18 cellular contexts compared by ENCODE assay signal in the genomic region with DNA sequence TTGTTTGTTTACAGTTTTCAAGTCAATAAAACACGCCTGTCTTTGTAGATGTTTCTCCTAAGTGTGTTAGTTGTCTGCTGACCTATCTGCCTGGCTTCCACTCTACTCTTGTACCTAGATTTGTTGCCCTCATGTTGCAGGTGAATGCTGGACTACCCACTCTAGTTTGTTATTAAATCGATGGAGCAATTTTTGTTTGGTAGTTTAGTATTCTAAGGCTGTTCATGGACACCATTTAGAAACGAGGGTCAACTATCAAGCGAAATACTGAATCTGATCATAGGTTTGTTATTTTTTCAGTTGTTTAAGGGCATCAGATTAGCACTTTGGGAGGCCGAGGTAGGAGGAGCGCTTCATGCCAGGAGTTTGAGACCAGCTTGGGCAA.
"Had no signal": no experiment of that assay in that cellular context is flagged by ENCODE, and none has a peak within 500 bp of the region (broad histone marks: within the 10 kb centered on the region; RNA-seq: fewer than 3 reads in every experiment).

No MANE protein-coding gene starts in this region.

- H3K36me3 Mint-ChIP-seq: neural progenitor cell had no signal

- H3K4me1 ChIP-seq: SJSA1 had no signal

- H3K4me3 ChIP-seq: heart right ventricle, neural progenitor cell, ovary, SJSA1, stomach, tibial nerve had no signal

- H3K9me3 Mint-ChIP-seq: activated CD4-positive, alpha-beta memory T cell treated with anti-CD3 and anti-CD28 coated beads, Interleukin-2, amount 10 ng/mL, durations not matched to agents 7 days and 5 days; activated naive CD8-positive, alpha-beta T cell treated with anti-CD3 and anti-CD28 coated beads, Interleukin-2, amount 50 U/mL, for 24 hours; activated T-cell treated with anti-CD3 and anti-CD28 coated beads, Interleukin-2, amount 50 U/mL, for 72 hours; endodermal cell; neural progenitor cell had no signal

- H3K4me1 Mint-ChIP-seq: activated CD4-positive, alpha-beta memory T cell treated with anti-CD3 and anti-CD28 coated beads, Interleukin-2, amount 10 ng/mL, durations not matched to agents 7 days and 5 days; activated CD4-positive, alpha-beta T cell treated with anti-CD3 and anti-CD28 coated beads for 36 hours; activated naive CD8-positive, alpha-beta T cell treated with anti-CD3 and anti-CD28 coated beads, Interleukin-2, amount 50 U/mL, for 24 hours had no signal

- H3K36me3 ChIP-seq: heart right ventricle, neural progenitor cell, ovary, SJSA1, stomach, tibial nerve had no signal

- DNase-seq: activated CD4-positive, alpha-beta memory T cell treated with anti-CD3 and anti-CD28 coated beads, Interleukin-2, amount 10 ng/mL, durations not matched to agents 7 days and 5 days; activated CD4-positive, alpha-beta T cell treated with anti-CD3 and anti-CD28 coated beads for 36 hours; activated naive CD4-positive, alpha-beta T cell; activated naive CD8-positive, alpha-beta T cell treated with anti-CD3 and anti-CD28 coated beads, Interleukin-2, amount 50 U/mL, for 24 hours; activated T-cell treated with anti-CD3 and anti-CD28 coated beads, Interleukin-2, amount 50 U/mL, for 72 hours; cerebellar nuclear complex; dermis blood vessel endothelial cell; endodermal cell; heart right ventricle; islet precursor cell; ovary; stimulated activated CD4-positive, alpha-beta T cell treated with anti-CD3 and anti-CD28 coated beads, Interleukin-4, amount 100 ng/mL, for 1 hour; stimulated activated CD8-positive, alpha-beta memory T cell treated with anti-CD3 and anti-CD28 coated beads, Interleukin-4, amount 100 ng/mL, for 48 hours; stomach had no signal

- ATAC-seq: activated naive CD8-positive, alpha-beta T cell treated with anti-CD3 and anti-CD28 coated beads, Interleukin-2, amount 50 U/mL, for 24 hours; activated T-cell treated with anti-CD3 and anti-CD28 coated beads, Interleukin-2, amount 50 U/mL, for 72 hours had no signal

- H3K27me3 ChIP-seq: heart right ventricle, neural progenitor cell, ovary, SJSA1, stomach, tibial nerve had no signal

- H3K27me3 Mint-ChIP-seq: activated CD4-positive, alpha-beta T cell treated with anti-CD3 and anti-CD28 coated beads for 36 hours had no signal

- H3K9me3 ChIP-seq: heart right ventricle, ovary, SJSA1, stomach, tibial nerve had no signal

- H3K4me3 Mint-ChIP-seq: activated CD4-positive, alpha-beta memory T cell treated with anti-CD3 and anti-CD28 coated beads, Interleukin-2, amount 10 ng/mL, durations not matched to agents 7 days and 5 days; activated CD4-positive, alpha-beta T cell treated with anti-CD3 and anti-CD28 coated beads for 36 hours; activated naive CD8-positive, alpha-beta T cell treated with anti-CD3 and anti-CD28 coated beads, Interleukin-2, amount 50 U/mL, for 24 hours; activated T-cell treated with anti-CD3 and anti-CD28 coated beads, Interleukin-2, amount 50 U/mL, for 72 hours; endodermal cell; neural progenitor cell had no signal

- H3K27ac ChIP-seq: neural progenitor cell, ovary, SJSA1, stomach, VCaP had no signal

- H3K27ac Mint-ChIP-seq: activated CD4-positive, alpha-beta memory T cell treated with anti-CD3 and anti-CD28 coated beads, Interleukin-2, amount 10 ng/mL, durations not matched to agents 7 days and 5 days; activated CD4-positive, alpha-beta T cell treated with anti-CD3 and anti-CD28 coated beads for 36 hours; activated naive CD8-positive, alpha-beta T cell treated with anti-CD3 and anti-CD28 coated beads, Interleukin-2, amount 50 U/mL, for 24 hours; activated T-cell treated with anti-CD3 and anti-CD28 coated beads, Interleukin-2, amount 50 U/mL, for 72 hours; endodermal cell; neural progenitor cell had no signal
